In genomic region chr7:151398446-151399304, GRCh38 we compare ENCODE assay signal across 27 cellular contexts. TPM values are rescaled to one million over a fixed set of nuclear protein-coding genes. Genes with fewer than 3 reads are reported as not detected.
DNase-seq lines count a peak whose midpoint lies in the region; ATAC-seq, FAIRE-seq and TF ChIP-seq lines count a peak whose summit lies in the region.
"Had no signal": no experiment of that assay in that cellular context is flagged by ENCODE, and none has a peak within 500 bp of the region (broad histone marks: within the 10 kb centered on the region; RNA-seq: fewer than 3 reads in every experiment).

No MANE protein-coding gene starts in this region.

- no peak for TF ChIP-seq CTCF in IMR-90 (conservative IDR thresholded peaks at IDR 0.05; ENCODE audit: low read depth, low read length)
- TF ChIP-seq CTCF in GM12878 (IDR thresholded peaks at IDR 0.05 in 2 of 3, conservative IDR thresholded peaks at IDR 0.05 in 1 of 3; ENCODE audit: control insufficient read depth in 2 of 3, extremely low read depth in 1 of 3, insufficient read depth in 1 of 3, low read depth in 3 of 3, low read length in 3 of 3) = no peak
- TF ChIP-seq CTCF in CD8-positive, alpha-beta T cell (IDR thresholded peaks at IDR 0.05) = no peak

- H3K27me3 ChIP-seq in CD4-positive, alpha-beta memory T cell (ENCODE audit: insufficient read depth, low read length) = no peaks in the 10 kb centered on the region
- H3K27me3 ChIP-seq in IMR-90 (ENCODE audit: control insufficient read depth, insufficient read depth, low read length) (peaks cover 13% of the 10 kb centered on the region), GM12878 (replicated peaks in 1 of 2; ENCODE audit: control insufficient read depth in 2 of 2, insufficient read depth in 2 of 2, low read length in 1 of 2) (no peaks in the 10 kb centered on the region; a peak in 1 of 4 replicates)
- no peaks in the 10 kb centered on the region for H3K27me3 ChIP-seq in CD8-positive, alpha-beta T cell (ENCODE audit: insufficient read depth, low read length)
- H3K27me3 ChIP-seq: tibial nerve had no signal

- no peak overlapping the region for H2AK9ac ChIP-seq in IMR-90 (replicated peaks; ENCODE audit: low read depth, low read length, poor library complexity)

- no peak overlapping the region for H2BK20ac ChIP-seq in IMR-90 (ENCODE audit: low read depth, low read length)

- dilution Hi-C loops in IMR-90 (cut with HindIII; ENCODE audit: low sequenced_read_pairs, unreplicated experiment) = no loop called here

- no peak overlapping the region for H3K4ac ChIP-seq in IMR-90 (ENCODE audit: low read depth, low read length)

- no peaks in the 10 kb centered on the region for H3K27me3 Mint-ChIP-seq in CD4-positive, alpha-beta memory T cell
- no peaks in the 10 kb centered on the region for H3K27me3 Mint-ChIP-seq in memory B cell
- no peaks in the 10 kb centered on the region for H3K27me3 Mint-ChIP-seq in CD8-positive, alpha-beta T cell (ENCODE audit: low read depth)
- H3K27me3 Mint-ChIP-seq: activated B cell treated with CpG ODN at 0.5 μM for 24 hours; activated CD8-positive, alpha-beta T cell treated with anti-CD3 and anti-CD28 coated beads for 36 hours had no signal

- TF ChIP-seq POLR2A in IMR-90 (IDR thresholded peaks at IDR 0.05; ENCODE audit: low read depth, low read length) (no peak), GM12878 (IDR thresholded peaks at IDR 0.05; ENCODE audit: low read depth, low read length) (no peak)

- no peak for DNase-seq in CD4-positive, alpha-beta memory T cell
- DNase-seq in IMR-90 (no peak), GM12878 (ENCODE audit: low read depth, low spot score) (no peak), memory B cell (ENCODE audit: low spot score in 2 of 2) (no peak), Ammon's horn (ENCODE audit: low spot score) (no peak)
- no peak for DNase-seq in CD8-positive, alpha-beta T cell
- DNase-seq: activated B cell treated with CpG ODN at 0.5 μM for 24 hours; activated CD8-positive, alpha-beta T cell treated with anti-CD3 and anti-CD28 coated beads for 36 hours; activated naive CD4-positive, alpha-beta T cell treated with anti-CD3 and anti-CD28 coated beads, Interleukin-2, amount 10 ng/mL, durations not matched to agents 7 days and 5 days; activated T-cell treated with anti-CD3 and anti-CD28 coated beads, Interleukin-2, amount 50 U/mL, for 4 hours; anterior cingulate cortex; cerebellar nuclear complex; effector CD8-positive, alpha-beta T cell; NCI-H1694 treated with DMSO at 0.1 percent for 48 hours; NCI-H345; PC-3; SIG-M5; stimulated activated CD4-positive, alpha-beta T cell treated with anti-CD3 and anti-CD28 coated beads, Interleukin-4, amount 100 ng/mL, for 1 hour; stimulated activated naive CD8-positive, alpha-beta T cell treated with anti-CD3 and anti-CD28 coated beads, Interleukin-15, Interleukin-2, amounts not matched to agents 100 U/mL and 50 U/mL, for 24 hours had no signal

- no peaks in the 10 kb centered on the region for H3K79me1 ChIP-seq in IMR-90 (ENCODE audit: low read depth in 1 of 2, low read length in 2 of 2)

- H3K4me1 ChIP-seq in CD4-positive, alpha-beta memory T cell (ENCODE audit: insufficient read depth, low read length) = peaks cover 25% of the 10 kb centered on the region
- H3K4me1 ChIP-seq in IMR-90 (ENCODE audit: control insufficient read depth, insufficient read depth, low read length) (no peaks in the 10 kb centered on the region; the same call in 1 of the 2 replicates), GM12878 (ENCODE audit: control insufficient read depth, insufficient read depth, low read length) (peaks cover 13% of the 10 kb centered on the region)
- no peaks in the 10 kb centered on the region for H3K4me1 ChIP-seq in CD8-positive, alpha-beta T cell (ENCODE audit: insufficient read depth, low read length)

- no peak overlapping the region for H4K8ac ChIP-seq in IMR-90 (ENCODE audit: low read depth in 2 of 2, low read length in 2 of 2)

- H3K56ac ChIP-seq in IMR-90 (ENCODE audit: extremely low read depth, insufficient read depth, low read length) = no peak overlapping the region

- peaks cover 0 to 6% of the 10 kb centered on the region in 2 donors for H3K36me3 Mint-ChIP-seq in CD4-positive, alpha-beta memory T cell
- no peaks in the 10 kb centered on the region for H3K36me3 Mint-ChIP-seq in memory B cell
- no peaks in the 10 kb centered on the region for H3K36me3 Mint-ChIP-seq in CD8-positive, alpha-beta T cell
- H3K36me3 Mint-ChIP-seq: activated naive CD4-positive, alpha-beta T cell treated with anti-CD3 and anti-CD28 coated beads, Interleukin-2, amount 10 ng/mL, durations not matched to agents 7 days and 5 days had no signal

- intact Hi-C loops in CD4-positive, alpha-beta memory T cell (cut with micrococcal nuclease) = no loop called here
- intact Hi-C loops in IMR-90 (cut with micrococcal nuclease) (no loop called here), GM12878 (cut with micrococcal nuclease; ENCODE audit: unreplicated experiment) (no loop called here)
- intact Hi-C loops in CD8-positive, alpha-beta T cell (cut with DNase I, micrococcal nuclease) = no loop called here

- ATAC-seq in IMR-90 (ENCODE audit: low read depth) (no peak), GM12878 (no peak), memory B cell (ENCODE audit: low read depth) (no peak), HG03469 (IDR thresholded peaks at IDR 0.05; ENCODE audit: unreplicated experiment) (no peak), GM21360 (IDR thresholded peaks at IDR 0.05; ENCODE audit: unreplicated experiment) (no peak)
- ATAC-seq in CD8-positive, alpha-beta T cell = no peak
- ATAC-seq: activated CD8-positive, alpha-beta T cell treated with anti-CD3 and anti-CD28 coated beads for 36 hours; activated T-cell treated with anti-CD3 and anti-CD28 coated beads, Interleukin-2, amount 50 U/mL, for 4 hours; left lobe of liver; PC-3; stimulated activated naive CD8-positive, alpha-beta T cell treated with anti-CD3 and anti-CD28 coated beads, Interleukin-15, Interleukin-2, amounts not matched to agents 100 U/mL and 50 U/mL, for 24 hours had no signal

- POLR2A ChIA-PET in CD4-positive, alpha-beta memory T cell (lab: Charles Lee; ENCODE audit: partially characterized antibody) = interaction anchor here (1.4 to 1.6 kb wide), 2 partner anchors 22 to 49 kb away, joined by 3 to 6 read pairs; no protein-coding TSS in a partner anchor
- POLR2A ChIA-PET in IMR-90 (lab: Charles Lee; ENCODE audit: unreplicated experiment) (no interaction called here), GM12878 (lab: Charles Lee) (no interaction called here)
- POLR2A ChIA-PET in CD8-positive, alpha-beta T cell (lab: Charles Lee) = interaction anchor here (0.6 kb wide), 1 partner anchor 44 kb away, joined by 3 read pairs; no protein-coding TSS in a partner anchor

- H3K27ac ChIP-seq in CD4-positive, alpha-beta memory T cell (ENCODE audit: low read depth, low read length) = no peak overlapping the region
- no peak overlapping the region for H3K27ac ChIP-seq in IMR-90 (ENCODE audit: insufficient read depth, low read length)
- no peak overlapping the region for H3K27ac ChIP-seq in GM12878 (ENCODE audit: control insufficient read depth, insufficient read depth)
- H3K27ac ChIP-seq in CD8-positive, alpha-beta T cell (ENCODE audit: low read depth, low read length) = no peak overlapping the region

- CTCF ChIA-PET in CD4-positive, alpha-beta memory T cell (lab: Charles Lee; ENCODE audit: partially characterized antibody) = interaction anchor here (0.8 to 3.3 kb wide), 3 partner anchors 30 to 84 kb away, joined by 3 to 15 read pairs (median 4); no protein-coding TSS in a partner anchor
- CTCF ChIA-PET in IMR-90 (lab: Yijun Ruan, JAX) = no interaction called here
- CTCF ChIA-PET in GM12878 (lab: Yijun Ruan, JAX) = interaction anchor here (1.5 to 1.7 kb wide), 2 partner anchors 235 to 359 kb away, joined by 3 to 4 read pairs; no protein-coding TSS in a partner anchor
- CTCF ChIA-PET in CD8-positive, alpha-beta T cell (lab: Charles Lee) = interaction anchor here (0.6 to 1.8 kb wide), 4 partner anchors 13 to 84 kb away, joined by 3 to 13 read pairs (median 4); no protein-coding TSS in a partner anchor

- H3K9me3 Mint-ChIP-seq in CD4-positive, alpha-beta memory T cell = peaks cover 0 to 4% (median 0%) of the 10 kb centered on the region in 8 donors
- H3K9me3 Mint-ChIP-seq in memory B cell = peaks cover 5% of the 10 kb centered on the region
- H3K9me3 Mint-ChIP-seq in CD8-positive, alpha-beta T cell = no peaks in the 10 kb centered on the region
- H3K9me3 Mint-ChIP-seq: activated B cell treated with CpG ODN at 0.5 μM for 24 hours; activated T-cell treated with anti-CD3 and anti-CD28 coated beads, Interleukin-2, amount 50 U/mL, for 4 hours had no signal

- H3K4me3 Mint-ChIP-seq in CD4-positive, alpha-beta memory T cell = peak overlapping the region in 3 of 8 donors; percentile 18 to 32 (median 24)
- H3K4me3 Mint-ChIP-seq in memory B cell = no peak overlapping the region
- H3K4me3 Mint-ChIP-seq in CD8-positive, alpha-beta T cell = no peak overlapping the region
- H3K4me3 Mint-ChIP-seq: activated B cell treated with CpG ODN at 0.5 μM for 24 hours; activated CD8-positive, alpha-beta T cell treated with anti-CD3 and anti-CD28 coated beads for 36 hours; activated naive CD4-positive, alpha-beta T cell treated with anti-CD3 and anti-CD28 coated beads, Interleukin-2, amount 10 ng/mL, durations not matched to agents 7 days and 5 days; activated T-cell treated with anti-CD3 and anti-CD28 coated beads, Interleukin-2, amount 50 U/mL, for 4 hours; T-helper 2 cell treated with Interferon-gamma antibody and Interleukin-4, amounts not matched to agents 5 μg/mL and 100 μg/mL, for 36 hours had no signal

- H3K4me2 ChIP-seq in IMR-90 (ENCODE audit: low read depth, low read length) (no peak overlapping the region), GM12878 (ENCODE audit: control insufficient read depth, insufficient read depth) (no peak overlapping the region)
- H3K4me2 ChIP-seq: smooth muscle cell had no signal

- BruUV-seq in IMR-90 (replicated peaks; lab: Mats Ljungman, UMichigan) (no TSS peak), GM12878 (replicated peaks; lab: Mats Ljungman, UMichigan) (no TSS peak)

- H3K79me2 ChIP-seq in GM12878 (ENCODE audit: control insufficient read depth, insufficient read depth, low read length) = no peaks in the 10 kb centered on the region

- no peak overlapping the region for H3K4me3 ChIP-seq in CD4-positive, alpha-beta memory T cell (ENCODE audit: low read length in 2 of 2)
- H3K4me3 ChIP-seq in IMR-90 (ENCODE audit: insufficient read depth, low read depth, low read length) (no peak overlapping the region), GM12878 (no peak overlapping the region)
- H3K4me3 ChIP-seq in CD8-positive, alpha-beta T cell (ENCODE audit: low read depth, low read length) = no peak overlapping the region
- H3K4me3 ChIP-seq: smooth muscle cell, tibial nerve had no signal

- H2BK15ac ChIP-seq in IMR-90 (ENCODE audit: low read depth, low read length) = no peak overlapping the region

- H3K4me1 Mint-ChIP-seq in CD4-positive, alpha-beta memory T cell = peaks cover 11 to 64% (median 20%) of the 10 kb centered on the region in 4 donors
- peaks cover 15% of the 10 kb centered on the region for H3K4me1 Mint-ChIP-seq in memory B cell
- peaks cover 8% of the 10 kb centered on the region for H3K4me1 Mint-ChIP-seq in CD8-positive, alpha-beta T cell (ENCODE audit: low read depth)

- WGBS in IMR-90 (ENCODE audit: extremely low coverage in 2 of 2, insufficient read length in 1 of 2), 2 experiments = 98% methylated on average over 6 of the region's 19 CpGs; no CpG with 5 or more reads in 1 of the 2 experiments
- WGBS in GM12878 (ENCODE audit: insufficient coverage, insufficient replicate concordance, low lambda C conversion rate, missing lambda C conversion rate) = 69% methylated on average over 19 of the region's 19 CpGs

- FAIRE-seq in GM12878 (lab: Jason Lieb, UNC) = no peak

- H2BK5ac ChIP-seq in IMR-90 (ENCODE audit: low read depth, low read length, poor library complexity, severe bottlenecking) = peak overlapping the region; percentile 35

- H3K27ac Mint-ChIP-seq in CD4-positive, alpha-beta memory T cell = peak overlapping the region in 6 of 7 donors; percentile 19 to 88 (median 34)
- H3K27ac Mint-ChIP-seq in memory B cell = peak overlapping the region; percentile 99
- no peak overlapping the region for H3K27ac Mint-ChIP-seq in CD8-positive, alpha-beta T cell
- H3K27ac Mint-ChIP-seq: activated B cell treated with CpG ODN at 0.5 μM for 24 hours; activated CD8-positive, alpha-beta T cell treated with anti-CD3 and anti-CD28 coated beads for 36 hours; activated naive CD4-positive, alpha-beta T cell treated with anti-CD3 and anti-CD28 coated beads, Interleukin-2, amount 10 ng/mL, durations not matched to agents 7 days and 5 days; T-helper 2 cell treated with Interferon-gamma antibody and Interleukin-4, amounts not matched to agents 5 μg/mL and 100 μg/mL, for 36 hours had no signal

- TF ChIP-seq EP300 in GM12878 (IDR thresholded peaks at IDR 0.05; ENCODE audit: borderline replicate concordance in 1 of 2, control insufficient read depth in 1 of 2, low read depth in 2 of 2, low read length in 2 of 2) = no peak

- H3K9me1 ChIP-seq in IMR-90 (ENCODE audit: insufficient read depth, low read length) = no peaks in the 10 kb centered on the region

- H3K9ac ChIP-seq in IMR-90 (ENCODE audit: low read depth, low read length) = no peak overlapping the region
- H3K9ac ChIP-seq in GM12878 (ENCODE audit: control insufficient read depth, insufficient read depth, low read length) = no peak overlapping the region

- no peak overlapping the region for H2BK120ac ChIP-seq in IMR-90 (ENCODE audit: low read depth, low read length)

- in situ Hi-C loops in IMR-90 (cut with MboI; ENCODE audit: low sequenced_read_pairs) (no loop called here), GM12878 (cut with MboI) (no loop called here)

- H4K91ac ChIP-seq in IMR-90 (ENCODE audit: insufficient read depth, low read depth, low read length) = no peak overlapping the region

- no peak overlapping the region for H4K5ac ChIP-seq in IMR-90 (ENCODE audit: low read depth, low read length)

- H2AK5ac ChIP-seq in IMR-90 (ENCODE audit: low read depth, low read length) = no peak overlapping the region

- H4K20me1 ChIP-seq in IMR-90 (ENCODE audit: insufficient read depth, low read length) = no peaks in the 10 kb centered on the region
- no peaks in the 10 kb centered on the region for H4K20me1 ChIP-seq in GM12878 (ENCODE audit: control insufficient read depth, insufficient read depth)

- no peak overlapping the region for H3K18ac ChIP-seq in IMR-90 (ENCODE audit: low read depth, low read length)

- H3K14ac ChIP-seq in IMR-90 (replicated peaks; ENCODE audit: low read depth, low read length) = no peak overlapping the region

- H3K23ac ChIP-seq in IMR-90 (ENCODE audit: low read depth, low read length) = no peak overlapping the region

- H3K9me3 ChIP-seq in CD4-positive, alpha-beta memory T cell (ENCODE audit: control insufficient read depth in 1 of 2, low read length in 2 of 2) = peaks cover 0 to 4% of the 10 kb centered on the region in 2 donors
- H3K9me3 ChIP-seq in IMR-90 (ENCODE audit: control insufficient read depth, insufficient read depth, low read length) (no peaks in the 10 kb centered on the region), GM12878 (replicated peaks; ENCODE audit: control insufficient read depth, insufficient read depth, low read length) (no peaks in the 10 kb centered on the region; the same call in 2 of the 3 replicates)
- no peaks in the 10 kb centered on the region for H3K9me3 ChIP-seq in CD8-positive, alpha-beta T cell (ENCODE audit: low read length)
- H3K9me3 ChIP-seq: tibial nerve had no signal

- SMC1A ChIA-PET in GM12878 (lab: Charles Lee; ENCODE audit: uncharacterized antibody, unreplicated experiment) = no interaction called here

- RAD21 ChIA-PET in GM12878 (lab: Charles Lee; ENCODE audit: unreplicated experiment) = no interaction called here

- H2AFZ ChIP-seq in IMR-90 (replicated peaks; ENCODE audit: low read length, poor library complexity) = no peak overlapping the region
- H2AFZ ChIP-seq in GM12878 (ENCODE audit: control insufficient read depth, low read depth, low read length) = no peak overlapping the region

- no peaks in the 10 kb centered on the region for H3K36me3 ChIP-seq in CD4-positive, alpha-beta memory T cell (ENCODE audit: insufficient read depth, low read length)
- H3K36me3 ChIP-seq in IMR-90 (ENCODE audit: control insufficient read depth, insufficient read depth, low read length) = no peaks in the 10 kb centered on the region
- no peaks in the 10 kb centered on the region for H3K36me3 ChIP-seq in GM12878 (ENCODE audit: control insufficient read depth in 2 of 2, insufficient read depth in 2 of 2, low read length in 1 of 2)
- no peaks in the 10 kb centered on the region for H3K36me3 ChIP-seq in CD8-positive, alpha-beta T cell (ENCODE audit: insufficient read depth, low read length)

- no peak for TF ChIP-seq RAD21 in IMR-90 (IDR thresholded peaks at IDR 0.05; ENCODE audit: low read length)
- TF ChIP-seq RAD21 in GM12878 (IDR thresholded peaks at IDR 0.05; ENCODE audit: insufficient read depth, low read depth, low read length) = no peak

RNA-seq across cellular contexts. Expression of gene WDR86, which starts 11.2 kb away (rescaled TPM):
- total RNA-seq in CD4-positive, alpha-beta memory T cell = 1 to 10 TPM; 7.0 to 8.0 TPM
- 10 to 100 TPM; 10.0 to 14.4 TPM for polyA plus RNA-seq in CD4-positive, alpha-beta memory T cell
- total RNA-seq in IMR-90 (2012; rRNA removed) = not detected in 2 replicates
- polyA plus RNA-seq in IMR-90 (2012; rRNA removed) = not detected in 2 replicates
- 0.11 TPM in 1 of 2 replicates, not detected in the other for polyA plus RNA-seq in IMR-90 (2012; cell fraction: cytosol; rRNA removed)
- polyA plus RNA-seq in IMR-90 (2012; cell fraction: nucleus; rRNA removed; ENCODE audit: low replicate concordance) = 0.39 and 0.52 TPM in 2 replicates
- 5.1 and 8.3 TPM in 2 replicates for total RNA-seq in GM12878 (2013; cell fraction: nucleolus; rRNA removed)
- not detected in 2 replicates for total RNA-seq in GM12878 (2014; rRNA removed)
- not detected in 2 replicates for total RNA-seq in GM12878 (2014; rRNA removed; fragmentation: Illumina TruSeq; extraction: Trizol)
- total RNA-seq in GM12878 (2021) = not detected in 2 replicates
- polyA plus RNA-seq in GM12878 (2011; ENCODE audit: low read depth) = 0.29 TPM
- polyA plus RNA-seq in GM12878 (2011; rRNA removed) = 0.15 and 0.22 TPM in 2 replicates
- 0.24 and 0.38 TPM in 2 replicates for polyA plus RNA-seq in GM12878 (2011; cell fraction: cytosol; rRNA removed)
- polyA plus RNA-seq in GM12878 (2011; cell fraction: nucleus; rRNA removed) = 2.7 and 4.6 TPM in 2 replicates
- polyA plus RNA-seq in GM12878 (2012) = 0.26 and 0.65 TPM in 2 replicates
- not detected in 2 replicates for polyA plus RNA-seq in GM12878 (2014; fragmentation: Illumina TruSeq; extraction: Trizol)
- under 1 TPM in 1 of 2 experiments, not detected in 1; 0.05 TPM for polyA plus RNA-seq in GM12878 (2014; fragmentation: Nextera tagmentation; extraction: Ambion mirVana)
- not detected in 2 replicates for polyA plus RNA-seq in GM12878 (2014; rRNA removed)
- under 1 TPM in 1 of 2 experiments, not detected in 1; 0.19 TPM for polyA plus RNA-seq in GM12878 (2016; fragmentation: Nextera tagmentation; extraction: Ambion mirVana)
- polyA minus RNA-seq in GM12878 (2011; rRNA and poly(A)+ RNA removed) = 0.37 and 1.0 TPM in 2 replicates
- not detected in 2 replicates for polyA minus RNA-seq in GM12878 (2011; cell fraction: cytosol; rRNA and poly(A)+ RNA removed)
- polyA minus RNA-seq in GM12878 (2011; cell fraction: nucleus; rRNA and poly(A)+ RNA removed) = 0.57 and 0.73 TPM in 2 replicates
- 1 to 10 TPM; 5.7 to 6.5 TPM for total RNA-seq in CD8-positive, alpha-beta T cell
- total RNA-seq: PC-3, pulmonary artery endothelial cell had no signal

RNA-seq across cellular contexts. Expression of gene CRYGN, which starts 41.3 kb away (rescaled TPM):
- not detected for total RNA-seq in CD4-positive, alpha-beta memory T cell
- 1 to 10 TPM in 1 of 2 donors, not detected in 1; 1.9 TPM for polyA plus RNA-seq in CD4-positive, alpha-beta memory T cell
- total RNA-seq in IMR-90 (2012; rRNA removed) (not detected in 2 replicates), GM12878 (2014; rRNA removed) (not detected in 2 replicates), GM12878 (2014; rRNA removed; fragmentation: Illumina TruSeq; extraction: Trizol) (not detected in 2 replicates), GM12878 (2021) (not detected in 2 replicates)
- polyA plus RNA-seq in IMR-90 (2012; rRNA removed) (not detected in 2 replicates), GM12878 (2011; rRNA removed) (not detected in 2 replicates), GM12878 (2014; fragmentation: Illumina TruSeq; extraction: Trizol) (not detected in 2 replicates), GM12878 (2014; fragmentation: Nextera tagmentation; extraction: Ambion mirVana) (not detected), GM12878 (2014; rRNA removed) (not detected in 2 replicates), GM12878 (2016; fragmentation: Nextera tagmentation; extraction: Ambion mirVana) (not detected)
- polyA plus RNA-seq in IMR-90 (2012; cell fraction: cytosol; rRNA removed) = not detected in 2 replicates
- polyA plus RNA-seq in IMR-90 (2012; cell fraction: nucleus; rRNA removed; ENCODE audit: low replicate concordance) = 0.12 and 0.14 TPM in 2 replicates
- total RNA-seq in GM12878 (2013; cell fraction: nucleolus; rRNA removed) = 0.32 TPM in 1 of 2 replicates, not detected in the other
- not detected for polyA plus RNA-seq in GM12878 (2011; ENCODE audit: low read depth)
- 0.03 TPM in 1 of 2 replicates, not detected in the other for polyA plus RNA-seq in GM12878 (2011; cell fraction: cytosol; rRNA removed)
- 0.34 and 0.44 TPM in 2 replicates for polyA plus RNA-seq in GM12878 (2011; cell fraction: nucleus; rRNA removed)
- not detected in 2 replicates for polyA plus RNA-seq in GM12878 (2012)
- not detected in 2 replicates for polyA minus RNA-seq in GM12878 (2011; rRNA and poly(A)+ RNA removed)
- not detected in 2 replicates for polyA minus RNA-seq in GM12878 (2011; cell fraction: cytosol; rRNA and poly(A)+ RNA removed)
- polyA minus RNA-seq in GM12878 (2011; cell fraction: nucleus; rRNA and poly(A)+ RNA removed) = 0.36 TPM in 1 of 2 replicates, not detected in the other
- not detected for total RNA-seq in CD8-positive, alpha-beta T cell
- total RNA-seq: activated B cell treated with CpG ODN at 0.5 μM for 24 hours; activated T-cell treated with anti-CD3 and anti-CD28 coated beads, Interleukin-2, amount 50 U/mL, for 4 hours; left lobe of liver; mononuclear cell; pulmonary artery endothelial cell; smooth muscle cell had no signal

RNA-seq across cellular contexts. Expression of gene NUB1, which starts 57.1 kb away (rescaled TPM):
- total RNA-seq in CD4-positive, alpha-beta memory T cell = 100 to 1,000 TPM; 116 to 119 TPM
- 10 to 100 TPM; 50.1 to 77.0 TPM for polyA plus RNA-seq in CD4-positive, alpha-beta memory T cell
- total RNA-seq in IMR-90 (2012; rRNA removed) = 20.1 and 31.9 TPM in 2 replicates
- 27.2 and 29.7 TPM in 2 replicates for polyA plus RNA-seq in IMR-90 (2012; rRNA removed)
- 15.0 and 16.7 TPM in 2 replicates for polyA plus RNA-seq in IMR-90 (2012; cell fraction: cytosol; rRNA removed)
- 18.7 and 22.1 TPM in 2 replicates for polyA plus RNA-seq in IMR-90 (2012; cell fraction: nucleus; rRNA removed; ENCODE audit: low replicate concordance)
- 88.2 and 88.7 TPM in 2 replicates for total RNA-seq in GM12878 (2013; cell fraction: nucleolus; rRNA removed)
- 42.3 and 49.5 TPM in 2 replicates for total RNA-seq in GM12878 (2014; rRNA removed)
- total RNA-seq in GM12878 (2014; rRNA removed; fragmentation: Illumina TruSeq; extraction: Trizol) = 64.0 and 65.6 TPM in 2 replicates
- total RNA-seq in GM12878 (2021) = 37.1 and 37.5 TPM in 2 replicates
- polyA plus RNA-seq in GM12878 (2011; ENCODE audit: low read depth) = 26.5 TPM
- polyA plus RNA-seq in GM12878 (2011; rRNA removed) = 58.0 and 106 TPM in 2 replicates
- polyA plus RNA-seq in GM12878 (2011; cell fraction: cytosol; rRNA removed) = 36.1 and 36.7 TPM in 2 replicates
- 49.8 and 60.9 TPM in 2 replicates for polyA plus RNA-seq in GM12878 (2011; cell fraction: nucleus; rRNA removed)
- polyA plus RNA-seq in GM12878 (2012) = 36.2 and 57.3 TPM in 2 replicates
- polyA plus RNA-seq in GM12878 (2014; fragmentation: Illumina TruSeq; extraction: Trizol) = 102 and 177 TPM in 2 replicates
- 10 to 100 TPM; 24.1 to 28.8 TPM for polyA plus RNA-seq in GM12878 (2014; fragmentation: Nextera tagmentation; extraction: Ambion mirVana)
- polyA plus RNA-seq in GM12878 (2014; rRNA removed) = 37.4 and 49.1 TPM in 2 replicates
- polyA plus RNA-seq in GM12878 (2016; fragmentation: Nextera tagmentation; extraction: Ambion mirVana) = 10 to 100 TPM; 48.9 to 54.4 TPM
- polyA minus RNA-seq in GM12878 (2011; rRNA and poly(A)+ RNA removed) = 31.6 and 38.5 TPM in 2 replicates
- 12.8 and 16.1 TPM in 2 replicates for polyA minus RNA-seq in GM12878 (2011; cell fraction: cytosol; rRNA and poly(A)+ RNA removed)
- polyA minus RNA-seq in GM12878 (2011; cell fraction: nucleus; rRNA and poly(A)+ RNA removed) = 16.8 and 26.8 TPM in 2 replicates
- 10 to 100 TPM; 78.4 to 81.2 TPM for total RNA-seq in CD8-positive, alpha-beta T cell

Comparison
In these comparisons a context has a peak if more than half of its experiments do, and no peak if none do; other contexts are left out.
1. POLR2A ChIA-PET loops: an anchor here in CD4-positive, alpha-beta memory T cell (1.4 to 1.6 kb wide) and CD8-positive, alpha-beta T cell (0.6 kb wide); none called in IMR-90 and GM12878.